Comparison of ENCODE assay signal across 8 cellular contexts in genomic region chr3:71087109-71088018, GRCh38.
DNase-seq lines count a peak whose midpoint lies in the region; ATAC-seq and TF ChIP-seq lines count a peak whose summit lies in the region.

No MANE protein-coding gene starts in this region.

- no peaks in the 10 kb centered on the region; the same call in 1 of the 2 replicates for H3K36me3 ChIP-seq in BE2C

- H3K9me3 ChIP-seq in BE2C, result no peaks in the 10 kb centered on the region

- CTCF ChIA-PET in GM10248 (lab: Yijun Ruan, JAX), result interaction anchor here (1.9 kb wide), 1 partner anchor 19 kb away, joined by 4 read pairs; no protein-coding TSS in a partner anchor

- H3K4me3 ChIP-seq in cardiac fibroblast (replicated peaks in 1 of 2; ENCODE audit: low read depth in 2 of 2, low read length in 2 of 2) (no peak overlapping the region), BE2C (ENCODE audit: low read depth, low read length) (no peak overlapping the region)

- DNase-seq in GM10248 (ENCODE audit: extremely low spot score) (peak; percentile 60), HT1080 (ENCODE audit: low read depth) (peak; percentile 75), cardiac fibroblast (ENCODE audit: low read depth in 2 of 2) (peak; percentile 39 to 94), H4 (ENCODE audit: low spot score) (no peak), NCI-H226 (no peak), BE2C (no peak)

- no peaks in the 10 kb centered on the region for H3K27me3 ChIP-seq in BE2C

- H3K4me1 ChIP-seq in BE2C, result no peaks in the 10 kb centered on the region

- POLR2A ChIA-PET in GM10248 (lab: Yijun Ruan, JAX), result interaction anchor here (0.5 to 0.7 kb wide), 2 partner anchors 17 to 1553 kb away, joined by 3 read pairs; no protein-coding TSS in a partner anchor

- no peak for TF ChIP-seq CTCF in GM10248 (IDR thresholded peaks at IDR 0.05; ENCODE audit: control extremely low read depth, extremely low read depth, low read depth, missing control alignments)
- TF ChIP-seq CTCF in cardiac fibroblast (IDR thresholded peaks at IDR 0.05; ENCODE audit: low read depth, low read length), result no peak
- no peak for TF ChIP-seq CTCF in BE2C (IDR thresholded peaks at IDR 0.05; ENCODE audit: low read depth, low read length)

- ATAC-seq in GM21515 (IDR thresholded peaks at IDR 0.05; ENCODE audit: unreplicated experiment), result peak; percentile 91
- no peak for ATAC-seq in SK-N-SH treated with all-trans-retinoic acid at 6 μM for 48 hours

TF ChIP-seq in SK-N-SH treated with all-trans-retinoic acid at 6 μM for 48 hours, 23 proteins besides CTCF, POLR2A, EP300 and RAD21:
- TF ChIP-seq RARB (CRISPR knock-in tag; IDR thresholded peaks at IDR 0.05) (no peak), ZC3H10 (CRISPR knock-in tag; IDR thresholded peaks at IDR 0.05) (no peak), GLIS3 (CRISPR knock-in tag; IDR thresholded peaks at IDR 0.05) (no peak), TCF4 (CRISPR knock-in tag; IDR thresholded peaks at IDR 0.05; ENCODE audit: borderline replicate concordance) (no peak), CSRNP3 (CRISPR knock-in tag; IDR thresholded peaks at IDR 0.05) (no peak)

Comparison
In these comparisons a context has a peak if more than half of its experiments do, and no peak if none do; other contexts are left out.
1. DNase-seq: peak in GM10248 (single experiment), HT1080 (single experiment) and cardiac fibroblast (2 of 2); none in H4 (single experiment), NCI-H226 (single experiment) and BE2C (single experiment).